35 cellular contexts compared by ENCODE assay signal in genomic region chr17:32926183-32926582, GRCh38. TPM values are rescaled to one million over a fixed set of nuclear protein-coding genes. Genes with fewer than 3 reads are reported as not detected.
"Had no signal": no experiment of that assay in that cellular context is flagged by ENCODE, and none has a peak within 500 bp of the region (broad histone marks: within the 10 kb centered on the region; RNA-seq: fewer than 3 reads in every experiment).

No MANE protein-coding gene starts in this region.

- H3K27me3 ChIP-seq: pancreas, transverse colon, uterus had no signal

- ATAC-seq: activated CD8-positive, alpha-beta T cell treated with anti-CD3 and anti-CD28 coated beads for 36 hours; activated T-cell treated with anti-CD3 and anti-CD28 coated beads, Interleukin-2, amount 50 U/mL, for 4 hours; activated T-helper 17 cell treated with anti-CD3 and anti-CD28 coated beads, Interleukin-2, amount 50 U/mL, for 72 hours; gastrocnemius medialis; left cardiac atrium; left ventricle myocardium superior; pancreas; stimulated activated memory B cell treated with anti-CD40 and anti-IgM and Interleukin-4, amounts not matched to agents 10 μg/mL and 1 μg/mL and 100 μg/mL, for 72 hours; WTC11 had no signal

- H3K27ac ChIP-seq: gastrocnemius medialis, pancreas, prostate gland, stomach, suprapubic skin, transverse colon, uterus had no signal

- H3K4me3 ChIP-seq: gastrocnemius medialis, pancreas, prostate gland, smooth muscle cell, stomach, suprapubic skin, transverse colon, uterus had no signal

- H3K9me3 Mint-ChIP-seq: activated CD4-positive, alpha-beta T cell treated with anti-CD3 and anti-CD28 coated beads, Interleukin-2, amount 10 ng/mL, durations not matched to agents 7 days and 5 days; activated CD8-positive, alpha-beta T cell treated with anti-CD3 and anti-CD28 coated beads for 36 hours; activated T-cell treated with anti-CD3 and anti-CD28 coated beads, Interleukin-2, amount 50 U/mL, for 4 hours; activated T-helper 17 cell treated with anti-CD3 and anti-CD28 coated beads, Interleukin-2, amount 50 U/mL, for 72 hours; stimulated activated memory B cell treated with anti-CD40 and anti-IgM and Interleukin-4, amounts not matched to agents 10 μg/mL and 1 μg/mL and 100 μg/mL, for 72 hours; T-helper 1 cell treated with Interleukin-12 subunit alpha and Interleukin-12 subunit beta and Interleukin-4 antibody, amounts not matched to agents 30 μg/mL and 1 μg/mL, for 36 hours had no signal

- H3K4me1 Mint-ChIP-seq: activated T-helper 17 cell treated with anti-CD3 and anti-CD28 coated beads, Interleukin-2, amount 50 U/mL, for 72 hours; stimulated activated memory B cell treated with anti-CD40 and anti-IgM and Interleukin-4, amounts not matched to agents 10 μg/mL and 1 μg/mL and 100 μg/mL, for 72 hours had no signal

- H3K4me3 Mint-ChIP-seq: activated CD4-positive, alpha-beta T cell treated with anti-CD3 and anti-CD28 coated beads, Interleukin-2, amount 10 ng/mL, durations not matched to agents 7 days and 5 days; activated CD8-positive, alpha-beta T cell treated with anti-CD3 and anti-CD28 coated beads for 36 hours; activated T-cell treated with anti-CD3 and anti-CD28 coated beads, Interleukin-2, amount 50 U/mL, for 4 hours; activated T-helper 17 cell treated with anti-CD3 and anti-CD28 coated beads, Interleukin-2, amount 50 U/mL, for 72 hours; nephron progenitor cell; stimulated activated memory B cell treated with anti-CD40 and anti-IgM and Interleukin-4, amounts not matched to agents 10 μg/mL and 1 μg/mL and 100 μg/mL, for 72 hours; T-helper 1 cell treated with Interleukin-12 subunit alpha and Interleukin-12 subunit beta and Interleukin-4 antibody, amounts not matched to agents 30 μg/mL and 1 μg/mL, for 36 hours; WTC11 had no signal

- H3K27ac Mint-ChIP-seq: activated CD4-positive, alpha-beta T cell treated with anti-CD3 and anti-CD28 coated beads, Interleukin-2, amount 10 ng/mL, durations not matched to agents 7 days and 5 days; activated CD8-positive, alpha-beta T cell treated with anti-CD3 and anti-CD28 coated beads for 36 hours; activated T-helper 17 cell treated with anti-CD3 and anti-CD28 coated beads, Interleukin-2, amount 50 U/mL, for 72 hours; nephron progenitor cell; stimulated activated memory B cell treated with anti-CD40 and anti-IgM and Interleukin-4, amounts not matched to agents 10 μg/mL and 1 μg/mL and 100 μg/mL, for 72 hours; T-helper 1 cell treated with Interleukin-12 subunit alpha and Interleukin-12 subunit beta and Interleukin-4 antibody, amounts not matched to agents 30 μg/mL and 1 μg/mL, for 36 hours; WTC11 had no signal

- H3K9me3 ChIP-seq: gastrocnemius medialis, pancreas, prostate gland, stomach, suprapubic skin, transverse colon, uterus had no signal

- H3K36me3 Mint-ChIP-seq: stimulated activated memory B cell treated with anti-CD40 and anti-IgM and Interleukin-4, amounts not matched to agents 10 μg/mL and 1 μg/mL and 100 μg/mL, for 72 hours had no signal

- DNase-seq: activated CD4-positive, alpha-beta T cell treated with anti-CD3 and anti-CD28 coated beads for 1 hour; activated CD4-positive, alpha-beta T cell treated with anti-CD3 and anti-CD28 coated beads, Interleukin-2, amount 10 ng/mL, durations not matched to agents 7 days and 5 days; activated CD8-positive, alpha-beta T cell treated with anti-CD3 and anti-CD28 coated beads for 36 hours; activated gamma-delta T cell treated with Interleukin-2 at 50 U/mL for 16 hours; activated naive CD4-positive, alpha-beta T cell treated with anti-CD3 and anti-CD28 coated beads, Interleukin-2, amount 50 U/mL, for 16 hours; activated T-cell treated with anti-CD3 and anti-CD28 coated beads, Interleukin-2, amount 50 U/mL, for 4 hours; amniotic stem cell; central memory CD4-positive, alpha-beta T cell; dermis blood vessel endothelial cell; effector memory CD4-positive, alpha-beta T cell; erythroblast; gastrocnemius medialis; glutamatergic neuron; left cardiac atrium; left ventricle myocardium superior; mammary epithelial cell; nephron progenitor cell; nucleus accumbens; pancreas; retina; stimulated activated CD4-positive, alpha-beta T cell treated with anti-CD3 and anti-CD28 coated beads, Interleukin-1b, Interleukin-23, amount 100 ng/mL, for 48 hours; stimulated activated CD4-positive, alpha-beta T cell treated with anti-CD3 and anti-CD28 coated beads, Interleukin-4, amount 100 ng/mL, for 4 hours; stimulated activated CD8-positive, alpha-beta memory T cell treated with anti-CD3 and anti-CD28 coated beads, Interleukin-4, amount 100 ng/mL, for 48 hours; stomach; SW 1271; T-helper 9 cell; transverse colon; uterus had no signal

- H3K36me3 ChIP-seq: gastrocnemius medialis, pancreas, prostate gland, suprapubic skin, transverse colon, uterus had no signal

- H3K4me1 ChIP-seq: uterus had no signal

RNA-seq across cellular contexts. Expression of gene TMEM98, which starts 1.8 kb away (rescaled TPM):
- total RNA-seq: activated CD8-positive, alpha-beta T cell treated with anti-CD3 and anti-CD28 coated beads for 36 hours had no signal
